Comparison of ENCODE assay signal across 1 cellular context in genomic region chr6:113693866-113694265, GRCh38.
TF ChIP-seq lines count a peak whose summit lies in the region.

No MANE protein-coding gene starts in this region.

TF ChIP-seq in A549, 52 proteins besides CTCF, POLR2A, EP300 and RAD21:
- TF ChIP-seq ESRRA (IDR thresholded peaks at IDR 0.05; ENCODE audit: borderline replicate concordance, low read length): no peak
- TF ChIP-seq MYC (IDR thresholded peaks at IDR 0.05; ENCODE audit: borderline replicate concordance, low read length): no peak
- no peak for TF ChIP-seq HOXA7 (CRISPR knock-in tag; IDR thresholded peaks at IDR 0.05)
- TF ChIP-seq KDM1A (IDR thresholded peaks at IDR 0.05; ENCODE audit: low read depth): no peak
- no peak for TF ChIP-seq ELK1 (IDR thresholded peaks at IDR 0.05; ENCODE audit: low read depth, low read length)
- no peak for TF ChIP-seq HOXB13 (CRISPR knock-in tag; IDR thresholded peaks at IDR 0.05; ENCODE audit: low read depth)
- no peak for TF ChIP-seq HES2 (IDR thresholded peaks at IDR 0.05)
- TF ChIP-seq ATOH8 (CRISPR knock-in tag; IDR thresholded peaks at IDR 0.05; ENCODE audit: low read depth): no peak
- no peak for TF ChIP-seq HMGXB4 (CRISPR knock-in tag; IDR thresholded peaks at IDR 0.05; ENCODE audit: borderline replicate concordance)
- no peak for TF ChIP-seq MAX (IDR thresholded peaks at IDR 0.05)
